ENCODE assay signal across 27 cellular contexts in the genomic region with DNA sequence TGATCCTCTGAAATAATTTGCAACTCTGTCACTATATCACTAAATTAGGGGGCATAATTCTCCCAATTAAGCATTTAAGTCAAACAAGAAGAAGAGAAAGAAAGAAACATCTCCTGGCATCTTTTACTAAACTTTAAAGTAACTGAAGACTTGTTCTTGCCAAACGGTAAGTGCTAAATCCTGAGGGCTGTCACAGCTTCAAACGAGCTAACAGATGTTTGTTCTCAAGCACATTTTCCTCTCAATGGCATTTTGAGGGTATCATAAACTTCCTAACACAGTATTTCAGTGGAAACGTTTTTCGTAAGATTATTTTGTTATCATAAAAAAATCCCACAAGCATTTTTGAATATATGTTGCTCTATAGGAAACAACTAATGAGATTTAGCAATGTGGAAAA.
"Had no signal": no experiment of that assay in that cellular context is flagged by ENCODE, and none has a peak within 500 bp of the region (broad histone marks: within the 10 kb centered on the region; RNA-seq: fewer than 3 reads in every experiment).

No MANE protein-coding gene starts in this region.

- H3K79me2 ChIP-seq: parathyroid adenoma had no signal

- H3K27ac ChIP-seq: neural progenitor cell, ovary, parathyroid adenoma, prostate gland, right lobe of liver, sigmoid colon, stomach, thoracic aorta, thyroid gland, tibial nerve, upper lobe of left lung, vagina had no signal

- H3K4me1 Mint-ChIP-seq: naive thymus-derived CD4-positive, alpha-beta T cell; natural killer cell; neural progenitor cell; stimulated activated effector memory CD8-positive, alpha-beta T cell treated with anti-CD3 and anti-CD28 coated beads, Interleukin-12 subunit alpha, Interleukin-12 subunit beta, amount 100 ng/mL, for 72 hours; stimulated activated naive B cell treated with anti-CD40 and anti-IgM and Interleukin-4, amounts not matched to agents 10 μg/mL and 1 μg/mL and 100 μg/mL, for 72 hours had no signal

- H3K4me3 ChIP-seq: neural progenitor cell, ovary, prostate gland, right lobe of liver, sigmoid colon, stomach, thoracic aorta, thyroid gland, tibial nerve, upper lobe of left lung, vagina had no signal

- H3K27me3 Mint-ChIP-seq: naive thymus-derived CD4-positive, alpha-beta T cell; stimulated activated naive B cell treated with anti-CD40 and anti-IgM and Interleukin-4, amounts not matched to agents 10 μg/mL and 1 μg/mL and 100 μg/mL, for 72 hours; stimulated activated naive CD8-positive, alpha-beta T cell treated with anti-CD3 and anti-CD28 coated beads, Interleukin-15, Interleukin-2, amounts not matched to agents 100 ng/mL and 50 ng/mL, for 24 hours had no signal

- DNase-seq: naive thymus-derived CD4-positive, alpha-beta T cell; natural killer cell; occipital lobe; ovary; posterior cingulate gyrus; right cardiac atrium; right lobe of liver; sigmoid colon; small intestine; stimulated activated CD4-positive, alpha-beta T cell treated with anti-CD3 and anti-CD28 coated beads, Interleukin-15, amount 100 ng/mL, for 24 hours; stimulated activated CD4-positive, alpha-beta T cell treated with anti-CD3 and anti-CD28 coated beads, Interleukin-2, amount 100 ng/mL, for 24 hours; stimulated activated CD4-positive, alpha-beta T cell treated with anti-CD3 and anti-CD28 coated beads, Interleukin-2, amount 100 ng/mL, for 48 hours; stimulated activated CD4-positive, alpha-beta T cell treated with anti-CD3 and anti-CD28 coated beads, Interleukin-4, amount 100 ng/mL, for 24 hours; stimulated activated naive B cell treated with anti-CD40 and anti-IgM and Interleukin-4, amounts not matched to agents 10 μg/mL and 1 μg/mL and 100 μg/mL, for 72 hours; stimulated activated naive CD4-positive, alpha-beta T cell treated with Interleukin-2 at 50 U/mL for 16 hours; stomach; thyroid gland; trophoblast cell; upper lobe of left lung had no signal

- H3K4me2 ChIP-seq: neural progenitor cell had no signal

- H3K27me3 ChIP-seq: neural progenitor cell, ovary, right lobe of liver, sigmoid colon, stomach, thyroid gland, tibial nerve, upper lobe of left lung, vagina had no signal

- H2AFZ ChIP-seq: neural progenitor cell, parathyroid adenoma had no signal

- H3K36me3 ChIP-seq: neural progenitor cell, ovary, prostate gland, right lobe of liver, sigmoid colon, stomach, thoracic aorta, thyroid gland, tibial nerve, upper lobe of left lung, vagina had no signal

- H3K27ac Mint-ChIP-seq: naive thymus-derived CD4-positive, alpha-beta T cell; natural killer cell; neural progenitor cell; stimulated activated effector memory CD8-positive, alpha-beta T cell treated with anti-CD3 and anti-CD28 coated beads, Interleukin-12 subunit alpha, Interleukin-12 subunit beta, amount 100 ng/mL, for 72 hours; stimulated activated naive B cell treated with anti-CD40 and anti-IgM and Interleukin-4, amounts not matched to agents 10 μg/mL and 1 μg/mL and 100 μg/mL, for 72 hours; stimulated activated naive CD8-positive, alpha-beta T cell treated with anti-CD3 and anti-CD28 coated beads, Interleukin-15, Interleukin-2, amounts not matched to agents 100 ng/mL and 50 ng/mL, for 24 hours had no signal

- H3K36me3 Mint-ChIP-seq: naive thymus-derived CD4-positive, alpha-beta T cell; natural killer cell; neural progenitor cell; stimulated activated effector memory CD8-positive, alpha-beta T cell treated with anti-CD3 and anti-CD28 coated beads, Interleukin-12 subunit alpha, Interleukin-12 subunit beta, amount 100 ng/mL, for 72 hours; stimulated activated naive B cell treated with anti-CD40 and anti-IgM and Interleukin-4, amounts not matched to agents 10 μg/mL and 1 μg/mL and 100 μg/mL, for 72 hours had no signal

- ATAC-seq: naive thymus-derived CD4-positive, alpha-beta T cell; right cardiac atrium; right lobe of liver; stimulated activated effector memory CD8-positive, alpha-beta T cell treated with anti-CD3 and anti-CD28 coated beads, Interleukin-12 subunit alpha, Interleukin-12 subunit beta, amount 100 ng/mL, for 72 hours; stimulated activated naive B cell treated with anti-CD40 and anti-IgM and Interleukin-4, amounts not matched to agents 10 μg/mL and 1 μg/mL and 100 μg/mL, for 72 hours had no signal

- H3K4me1 ChIP-seq: neural progenitor cell, parathyroid adenoma, prostate gland, right lobe of liver, sigmoid colon, stomach, thyroid gland, tibial nerve, upper lobe of left lung, vagina had no signal

- H3K9me3 ChIP-seq: ovary, prostate gland, right lobe of liver, sigmoid colon, thoracic aorta, thyroid gland, upper lobe of left lung, vagina had no signal

- H3K4me3 Mint-ChIP-seq: naive thymus-derived CD4-positive, alpha-beta T cell; natural killer cell; neural progenitor cell; stimulated activated effector memory CD8-positive, alpha-beta T cell treated with anti-CD3 and anti-CD28 coated beads, Interleukin-12 subunit alpha, Interleukin-12 subunit beta, amount 100 ng/mL, for 72 hours; stimulated activated naive B cell treated with anti-CD40 and anti-IgM and Interleukin-4, amounts not matched to agents 10 μg/mL and 1 μg/mL and 100 μg/mL, for 72 hours; stimulated activated naive CD8-positive, alpha-beta T cell treated with anti-CD3 and anti-CD28 coated beads, Interleukin-15, Interleukin-2, amounts not matched to agents 100 ng/mL and 50 ng/mL, for 24 hours had no signal
